Comparison of ENCODE assay signal across 12 cellular contexts in genomic region chr5:172496671-172497371, GRCh38. TPM values are rescaled to one million over a fixed set of nuclear protein-coding genes. Genes with fewer than 3 reads are reported as not detected.
DNase-seq lines count a peak whose midpoint lies in the region; ATAC-seq and TF ChIP-seq lines count a peak whose summit lies in the region.
"Had no signal": no experiment of that assay in that cellular context is flagged by ENCODE, and none has a peak within 500 bp of the region (broad histone marks: within the 10 kb centered on the region; RNA-seq: fewer than 3 reads in every experiment).

No MANE protein-coding gene starts in this region.

- 78% methylated on average over 12 of the region's 12 CpGs for WGBS in hepatocyte (ENCODE audit: low lambda C conversion rate, missing lambda C conversion rate)

- H3K9me2 ChIP-seq in hepatocyte (replicated peaks; ENCODE audit: insufficient read depth) = no peaks in the 10 kb centered on the region

- no peaks in the 10 kb centered on the region for H3K79me2 ChIP-seq in hepatocyte
- no peaks in the 10 kb centered on the region for H3K79me2 ChIP-seq in neural progenitor cell (ENCODE audit: low read depth)

- H3K9me3 ChIP-seq in adipocyte (ENCODE audit: control insufficient read depth, low read length) (no peaks in the 10 kb centered on the region), hepatocyte (ENCODE audit: low read depth) (no peaks in the 10 kb centered on the region), neural progenitor cell (ENCODE audit: low read depth) (no peaks in the 10 kb centered on the region)
- H3K9me3 ChIP-seq: Caco-2, Peyer's patch had no signal

- no peak overlapping the region for H3K4me3 Mint-ChIP-seq in neural progenitor cell
- H3K4me3 Mint-ChIP-seq: natural killer cell treated with Interleukin-12 subunit alpha and Interleukin-12 subunit beta and Interleukin-15 and Interleukin-18, amount 100 ng/mL, for 72 hours had no signal

- no peak for TF ChIP-seq CTCF in hepatocyte (IDR thresholded peaks at IDR 0.05; ENCODE audit: poor library complexity)
- no peak for TF ChIP-seq CTCF in neural progenitor cell (IDR thresholded peaks at IDR 0.05)

- H3K9ac ChIP-seq in adipocyte (ENCODE audit: low read length) = no peak overlapping the region
- no peak overlapping the region for H3K9ac ChIP-seq in neural progenitor cell

- H3K4me3 ChIP-seq in adipocyte (ENCODE audit: low read length) (no peak overlapping the region), hepatocyte (no peak overlapping the region), neural progenitor cell (no peak overlapping the region)
- H3K4me3 ChIP-seq: Peyer's patch had no signal

- H3K9me3 Mint-ChIP-seq in neural progenitor cell = no peaks in the 10 kb centered on the region
- H3K9me3 Mint-ChIP-seq: natural killer cell treated with Interleukin-12 subunit alpha and Interleukin-12 subunit beta and Interleukin-15 and Interleukin-18, amount 100 ng/mL, for 72 hours had no signal

- DNase-seq in EL (peak; percentile 67), adipocyte (ENCODE audit: low read depth) (peak; percentile 33), globus pallidus (ENCODE audit: low spot score) (peak; percentile 59), posterior vena cava (ENCODE audit: low spot score) (peak; percentile 83), hepatocyte (ENCODE audit: low spot score) (no peak), neural progenitor cell (ENCODE audit: low spot score) (no peak)
- DNase-seq: Caco-2 had no signal

- no peak overlapping the region for H2AFZ ChIP-seq in hepatocyte
- H2AFZ ChIP-seq in neural progenitor cell (replicated peaks) = no peak overlapping the region

- H3K4me1 ChIP-seq in adipocyte (ENCODE audit: control insufficient read depth, insufficient read depth, low read length) (peaks cover 3% of the 10 kb centered on the region), hepatocyte (ENCODE audit: insufficient read depth) (no peaks in the 10 kb centered on the region), neural progenitor cell (no peaks in the 10 kb centered on the region)
- H3K4me1 ChIP-seq: Caco-2, Peyer's patch had no signal

- H3K4me2 ChIP-seq in hepatocyte = no peak overlapping the region
- H3K4me2 ChIP-seq in neural progenitor cell = no peak overlapping the region

- ATAC-seq in HG03457 (IDR thresholded peaks at IDR 0.05; ENCODE audit: unreplicated experiment) (no peak), HG03442 (IDR thresholded peaks at IDR 0.05; ENCODE audit: unreplicated experiment) (no peak)
- ATAC-seq: natural killer cell treated with Interleukin-12 subunit alpha and Interleukin-12 subunit beta and Interleukin-15 and Interleukin-18, amount 100 ng/mL, for 72 hours had no signal

- H3K27me3 ChIP-seq in adipocyte (replicated peaks; ENCODE audit: control insufficient read depth, insufficient read depth, low read length) (peaks cover 38% of the 10 kb centered on the region), hepatocyte (no peaks in the 10 kb centered on the region), neural progenitor cell (no peaks in the 10 kb centered on the region)
- H3K27me3 ChIP-seq: Peyer's patch had no signal

- H3K36me3 ChIP-seq in adipocyte (ENCODE audit: control insufficient read depth, insufficient read depth, low read length, severe bottlenecking) (no peaks in the 10 kb centered on the region), hepatocyte (replicated peaks; ENCODE audit: insufficient read depth, low read depth) (no peaks in the 10 kb centered on the region), neural progenitor cell (no peaks in the 10 kb centered on the region)
- H3K36me3 ChIP-seq: Peyer's patch had no signal

- no peaks in the 10 kb centered on the region for H3F3A ChIP-seq in neural progenitor cell (ENCODE audit: low read depth)

- intact Hi-C loops in posterior vena cava (cut with DNase I) = loop anchor here in 1 of 2 donors (5.0 kb wide), 1 partner anchor 760 kb away; no protein-coding TSS in a partner anchor

- no peaks in the 10 kb centered on the region for H3K4me1 Mint-ChIP-seq in neural progenitor cell

- H3K27ac Mint-ChIP-seq in neural progenitor cell = no peak overlapping the region
- H3K27ac Mint-ChIP-seq: natural killer cell treated with Interleukin-12 subunit alpha and Interleukin-12 subunit beta and Interleukin-15 and Interleukin-18, amount 100 ng/mL, for 72 hours had no signal

- H3K36me3 Mint-ChIP-seq in neural progenitor cell = no peaks in the 10 kb centered on the region
- H3K36me3 Mint-ChIP-seq: natural killer cell treated with Interleukin-12 subunit alpha and Interleukin-12 subunit beta and Interleukin-15 and Interleukin-18, amount 100 ng/mL, for 72 hours had no signal

- H4K20me1 ChIP-seq in hepatocyte (ENCODE audit: insufficient read depth, poor library complexity, severe bottlenecking) (no peaks in the 10 kb centered on the region), neural progenitor cell (ENCODE audit: low read depth) (no peaks in the 10 kb centered on the region)

- peaks cover 11% of the 10 kb centered on the region for H3K27me3 Mint-ChIP-seq in neural progenitor cell (ENCODE audit: insufficient read depth, low read depth)

- no peak overlapping the region for H3K27ac ChIP-seq in hepatocyte
- no peak overlapping the region for H3K27ac ChIP-seq in neural progenitor cell
- H3K27ac ChIP-seq: epithelial cell of prostate, Peyer's patch had no signal

RNA-seq across cellular contexts. Expression of gene SH3PXD2B, which starts 42.5 kb away (rescaled TPM):
- total RNA-seq in posterior vena cava = 100 to 1,000 TPM in 1 of 2 donors, 10 to 100 TPM in 1; 85.2 to 114 TPM
- total RNA-seq in hepatocyte = 23.0 and 28.5 TPM in 2 replicates
- 27.8 and 33.5 TPM in 2 replicates for polyA plus RNA-seq in hepatocyte
- total RNA-seq in neural progenitor cell (ENCODE audit: low replicate concordance) = 27.3 and 46.3 TPM in 2 replicates

Comparison
In these comparisons a context has a peak if more than half of its experiments do, and no peak if none do; other contexts are left out.
1. DNase-seq: peak in EL (single experiment), adipocyte (single experiment), globus pallidus (single experiment) and posterior vena cava (single experiment); none in hepatocyte (single experiment) and neural progenitor cell (single experiment).